7 cellular contexts compared by ENCODE assay signal in the genomic region with DNA sequence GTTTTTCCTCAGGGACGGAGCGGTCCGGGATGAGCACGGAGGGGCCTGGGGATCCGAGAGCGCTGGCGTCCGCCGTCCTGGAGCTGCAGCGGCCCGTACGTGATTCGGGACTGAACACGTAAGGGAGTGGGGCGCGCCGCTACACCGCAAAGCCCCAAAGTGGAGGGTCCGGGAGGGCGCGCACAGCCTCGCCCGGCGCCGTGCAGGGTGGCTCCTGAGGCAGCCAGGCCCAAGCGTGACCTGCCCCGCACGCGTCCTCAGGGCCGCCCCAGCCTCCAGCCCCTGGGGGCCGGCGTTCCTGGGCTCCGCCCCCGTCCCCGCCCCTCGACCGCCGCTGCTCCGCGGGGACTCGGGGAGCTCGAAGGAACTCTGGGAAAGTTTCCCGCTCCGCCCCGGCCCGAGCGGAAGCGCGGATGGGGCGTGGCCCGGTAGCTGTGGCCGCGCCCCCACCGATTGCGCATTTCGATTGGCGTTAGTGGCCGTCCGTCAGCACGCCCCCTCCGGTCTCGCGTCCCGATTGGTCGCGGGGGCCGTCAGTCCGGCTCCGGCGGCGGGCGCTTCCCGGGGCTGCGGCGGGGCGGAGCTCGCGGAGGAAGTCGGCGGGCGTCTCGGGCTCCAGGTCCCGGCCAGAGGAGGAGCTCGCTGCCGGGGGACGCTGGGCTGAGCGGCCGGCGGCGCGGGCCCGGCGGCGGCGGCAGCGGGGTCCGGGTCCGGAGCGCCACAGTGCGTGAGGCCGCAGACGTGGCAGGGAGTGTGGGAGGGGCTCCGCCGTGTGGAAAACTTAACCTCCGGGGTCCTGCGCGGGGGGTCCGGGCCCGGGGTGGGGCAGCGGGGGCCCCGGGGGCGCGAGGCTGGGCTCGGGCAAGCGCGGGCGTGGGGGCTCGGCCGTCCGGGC.
DNase-seq lines count a peak whose midpoint lies in the region; ATAC-seq lines count a peak whose summit lies in the region.

A gene (minus strand): TSS at position 270 of the 895 bp plus-strand sequence. CDS start 539 bp downstream, outside the sequence.
A gene (plus strand): TSS at position 620 of the 895 bp plus-strand sequence. CDS start 103 bp downstream, at position 723.

- peak; percentile 73 for ATAC-seq in GM18508 (IDR thresholded peaks at IDR 0.05; ENCODE audit: insufficient read depth, unreplicated experiment)
- peak; percentile 84 for ATAC-seq in HG02981 (IDR thresholded peaks at IDR 0.05; ENCODE audit: unreplicated experiment)

- DNase-seq in NCI-H2029 (lab: John Stamatoyannopoulos, UW) (peak; percentile 83), T-helper 9 cell (peak; percentile 97), astrocyte of the hippocampus (ENCODE audit: low read depth, low spot score) (peak; percentile 100), hippocampal formation (lab: John Stamatoyannopoulos, UW) (peak; percentile 97 to 98), retina (peak; percentile 100)

Comparison
In these comparisons a context has a peak if more than half of its experiments do, and no peak if none do; other contexts are left out.
1. Peak in every context shown above with its lines: DNase-seq and ATAC-seq.